ENCODE assay signal across 8 cellular contexts in the genomic region with DNA sequence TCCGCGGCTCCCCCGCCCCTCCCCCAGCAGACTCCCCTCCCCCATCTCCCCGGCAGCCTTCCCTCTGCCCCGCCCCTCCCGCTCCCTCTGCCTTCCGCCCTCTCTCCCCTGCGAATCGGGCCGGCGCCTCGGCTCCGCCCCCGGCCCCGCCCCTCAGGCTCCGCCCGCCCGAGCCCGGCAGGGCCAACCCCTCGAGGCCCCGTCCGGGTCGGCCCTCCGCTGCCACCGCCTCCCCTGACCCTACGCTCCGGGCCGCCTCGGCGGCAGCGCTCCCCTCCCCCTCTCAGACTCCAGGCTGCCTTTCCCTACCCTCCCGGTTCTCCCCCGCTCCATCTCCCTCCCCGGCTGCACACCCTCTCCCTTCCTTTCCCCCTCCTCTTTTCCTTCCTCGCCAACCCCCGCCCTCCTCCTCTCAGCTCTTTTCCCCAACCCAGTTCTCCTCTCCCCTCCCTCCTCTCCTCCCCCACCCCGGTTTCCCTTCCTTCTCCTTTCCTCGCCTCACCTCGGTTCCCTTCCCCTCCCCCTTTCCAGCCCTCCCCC. TPM values are rescaled to one million over a fixed set of nuclear protein-coding genes. Genes with fewer than 3 reads are reported as not detected.
A peak's percentile ranks its signal among the peaks of the same experiment; 100 is the strongest.
DNase-seq lines count a peak whose midpoint lies in the region; ATAC-seq and TF ChIP-seq lines count a peak whose summit lies in the region.

No MANE protein-coding gene starts in this region.

- H3K4me1 Mint-ChIP-seq in IgD-negative memory B cell (no peaks in the 10 kb centered on the region), nephron progenitor cell (peaks cover 50% of the 10 kb centered on the region)

- POLR2A ChIA-PET in Panc1 (lab: Charles Lee), result no interaction called here

- CTCF ChIA-PET in Panc1 (lab: Charles Lee), result no interaction called here

- H3K9me3 Mint-ChIP-seq in IgD-negative memory B cell (peaks cover 0 to 2% (median 0%) of the 10 kb centered on the region in 3 donors), nephron progenitor cell (peaks cover 9% of the 10 kb centered on the region)

- no peaks in the 10 kb centered on the region; the same call in 1 of the 2 replicates for H3K36me3 ChIP-seq in Panc1 (ENCODE audit: control insufficient read depth, insufficient read depth, low read length)

- H3K27me3 ChIP-seq in Panc1 (ENCODE audit: control insufficient read depth, insufficient read depth, low read length), result no peaks in the 10 kb centered on the region

- ATAC-seq in GM21576 (IDR thresholded peaks at IDR 0.05; ENCODE audit: unreplicated experiment), result peak; percentile 94
- peak; percentile 94 for ATAC-seq in Panc1

- H3K4me1 ChIP-seq in Panc1 (ENCODE audit: control insufficient read depth, insufficient read depth, low read length), result peaks cover 11% of the 10 kb centered on the region

- in situ Hi-C loops in Panc1 (cut with HindIII; ENCODE audit: low pct_unique_long_range_greater_than_20kb, low sequenced_read_pairs), result no loop called here

- TF ChIP-seq CTCF in Panc1 (IDR thresholded peaks at IDR 0.05) (no peak), fibroblast of the aortic adventitia (IDR thresholded peaks at IDR 0.05; ENCODE audit: insufficient read depth, low read length) (no peak), nephron progenitor cell (IDR thresholded peaks at IDR 0.05) (no peak)

- no peaks in the 10 kb centered on the region for H3K36me3 Mint-ChIP-seq in IgD-negative memory B cell
- peaks cover 37% of the 10 kb centered on the region for H3K36me3 Mint-ChIP-seq in nephron progenitor cell (ENCODE audit: low read depth)

- H3K4me3 ChIP-seq in Panc1 (ENCODE audit: low read depth in 2 of 2, low read length in 2 of 2) (peak overlapping the region; percentile 50 to 59), fibroblast of the aortic adventitia (ENCODE audit: low read depth, low read length) (peak overlapping the region; percentile 71)

- H3K27me3 Mint-ChIP-seq in IgD-negative memory B cell, result peaks cover 1% of the 10 kb centered on the region
- peaks cover 50% of the 10 kb centered on the region for H3K27me3 Mint-ChIP-seq in nephron progenitor cell (ENCODE audit: low read depth, poor library complexity)

- H3K27ac Mint-ChIP-seq in IgD-negative memory B cell (peak overlapping the region in 1 of 3 donors; percentile 7), nephron progenitor cell (peak overlapping the region; percentile 61)

- no peaks in the 10 kb centered on the region for H3K9me3 ChIP-seq in Panc1 (ENCODE audit: control insufficient read depth, insufficient read depth, low read depth, low read length)

- no peak overlapping the region for H3K27ac ChIP-seq in Panc1 (ENCODE audit: low read length)

- H3K4me3 Mint-ChIP-seq in IgD-negative memory B cell (peak overlapping the region; percentile 61 to 89 (median 74)), nephron progenitor cell (peak overlapping the region; percentile 80)

- DNase-seq in DMS53 (lab: John Stamatoyannopoulos, UW) (peak; percentile 97), Panc1 (ENCODE audit: low read depth, low spot score) (peak; percentile 39), fibroblast of the aortic adventitia (ENCODE audit: low read depth) (peak; percentile 80), nephron progenitor cell (peak; percentile 95)
- DNase-seq in activated T-helper 1 cell treated with anti-CD3 and anti-CD28 coated beads, Interleukin-2, amount 50 U/mL, for 16 hours (ENCODE audit: low read depth in 1 of 2, low spot score in 1 of 2), result peak; percentile 67 to 82
- DNase-seq in stimulated activated naive CD4-positive, alpha-beta T cell treated with Interleukin-2 at 50 U/mL for 16 hours (lab: John Stamatoyannopoulos, UW), result peak; percentile 82

- intact Hi-C loops in Panc1 (cut with micrococcal nuclease; ENCODE audit: unreplicated experiment), result no loop called here

- no TSS peak for BruUV-seq in Panc1 (replicated peaks; lab: Mats Ljungman, UMichigan)

RNA-seq across cellular contexts. Expression of gene ZNF467, which starts 1.6 kb away (rescaled TPM):
- polyA plus RNA-seq in IgD-negative memory B cell, result not detected
- 18.1 TPM for total RNA-seq in Panc1 (2021; ENCODE audit: unreplicated experiment)
- 37.3 TPM for polyA plus RNA-seq in Panc1 (2012; ENCODE audit: insufficient read length)
- 0.27 and 5.1 TPM in 2 replicates for total RNA-seq in fibroblast of the aortic adventitia (ENCODE audit: low replicate concordance)

Comparison
In these comparisons a context has a peak if more than half of its experiments do, and no peak if none do; other contexts are left out.
1. DNase-seq: peak in every context shown above with its lines; median percentile 97 in DMS53; 95 in nephron progenitor cell; 82 in stimulated activated naive CD4-positive, alpha-beta T cell treated with Interleukin-2 at 50 U/mL for 16 hours; 80 in fibroblast of the aortic adventitia; 74 in activated T-helper 1 cell treated with anti-CD3 and anti-CD28 coated beads, Interleukin-2, amount 50 U/mL, for 16 hours; 39 in Panc1.